Comparison of ENCODE assay signal across 9 cellular contexts in genomic region chr19:50803633-50804419, GRCh38. TPM values are rescaled to one million over a fixed set of nuclear protein-coding genes. Genes with fewer than 3 reads are reported as not detected.
A peak's percentile ranks its signal among the peaks of the same experiment; 100 is the strongest.
DNase-seq lines count a peak whose midpoint lies in the region; ATAC-seq and TF ChIP-seq lines count a peak whose summit lies in the region.
"Had no signal": no experiment of that assay in that cellular context is flagged by ENCODE, and none has a peak within 500 bp of the region (broad histone marks: within the 10 kb centered on the region; RNA-seq: fewer than 3 reads in every experiment).

No MANE protein-coding gene starts in this region.

- DNase-seq in SHP77 (lab: John Stamatoyannopoulos, UW): peak; percentile 13 to 14
- DNase-seq in SHP77 treated with DMSO at 0.1 percent for 48 hours (lab: John Stamatoyannopoulos, UW): no peak
- no peak for DNase-seq in MG63
- DNase-seq in activated T-cell treated with anti-CD3 and anti-CD28 coated beads, Interleukin-2, amount 50 U/mL, for 4 hours: peak; percentile 32
- no peak for DNase-seq in psoas muscle
- DNase-seq in globus pallidus (ENCODE audit: low spot score): no peak
- no peak for DNase-seq in amniotic stem cell (lab: John Stamatoyannopoulos, UW)

- H3K9me3 ChIP-seq in MG63: no peaks in the 10 kb centered on the region
- H3K9me3 ChIP-seq in gastroesophageal sphincter: no peaks in the 10 kb centered on the region
- H3K9me3 ChIP-seq in psoas muscle: no peaks in the 10 kb centered on the region

- no peaks in the 10 kb centered on the region for H3K9me3 Mint-ChIP-seq in activated T-cell treated with anti-CD3 and anti-CD28 coated beads, Interleukin-2, amount 50 U/mL, for 4 hours

- peaks cover 30% of the 10 kb centered on the region for H3K36me3 Mint-ChIP-seq in activated T-cell treated with anti-CD3 and anti-CD28 coated beads, Interleukin-2, amount 50 U/mL, for 4 hours (ENCODE audit: insufficient read depth)

- H3K4me3 ChIP-seq in MG63 (peak overlapping the region; percentile 96), gastroesophageal sphincter (peak overlapping the region; percentile 83 to 91), psoas muscle (peak overlapping the region; percentile 98)

- H3K4me1 ChIP-seq in gastroesophageal sphincter: peaks cover 0 to 34% (median 13%) of the 10 kb centered on the region in 3 donors
- H3K4me1 ChIP-seq in psoas muscle: peaks cover 17% of the 10 kb centered on the region

- TF ChIP-seq EP300 in gastroesophageal sphincter (IDR thresholded peaks at IDR 0.05): no peak

- peak overlapping the region; percentile 69 to 95 (median 89) for H3K27ac ChIP-seq in gastroesophageal sphincter
- peak overlapping the region; percentile 94 for H3K27ac ChIP-seq in psoas muscle

- no peaks in the 10 kb centered on the region for H3K27me3 Mint-ChIP-seq in activated T-cell treated with anti-CD3 and anti-CD28 coated beads, Interleukin-2, amount 50 U/mL, for 4 hours (ENCODE audit: low read depth)

- peaks cover 39% of the 10 kb centered on the region for H3K4me1 Mint-ChIP-seq in activated T-cell treated with anti-CD3 and anti-CD28 coated beads, Interleukin-2, amount 50 U/mL, for 4 hours (ENCODE audit: low read depth)

- H3K27me3 ChIP-seq in MG63 (no peaks in the 10 kb centered on the region; the same call in 1 of the 2 replicates), gastroesophageal sphincter (no peaks in the 10 kb centered on the region), psoas muscle (ENCODE audit: insufficient read depth in 3 of 3, low read length in 2 of 3) (no peaks in the 10 kb centered on the region)

- no peak for TF ChIP-seq POLR2A in gastroesophageal sphincter (IDR thresholded peaks at IDR 0.05)

- TF ChIP-seq CTCF in gastroesophageal sphincter (IDR thresholded peaks at IDR 0.05) (no peak), psoas muscle (IDR thresholded peaks at IDR 0.05) (no peak)

- peak overlapping the region; percentile 97 for H3K4me3 Mint-ChIP-seq in activated T-cell treated with anti-CD3 and anti-CD28 coated beads, Interleukin-2, amount 50 U/mL, for 4 hours

- 0 to 2% methylated on average over 6 to 12 of the region's 40 CpGs for WGBS in gastroesophageal sphincter (ENCODE audit: low coverage in 1 of 2), 2 donors
- WGBS in psoas muscle, 3 donors: 0% methylated on average over 30 to 40 of the region's 40 CpGs

- ATAC-seq in activated T-cell treated with anti-CD3 and anti-CD28 coated beads, Interleukin-2, amount 50 U/mL, for 4 hours: peak; percentile 35 to 39
- ATAC-seq in gastroesophageal sphincter: no peak
- ATAC-seq in psoas muscle: peak in 1 of 4 donors; percentile 18

- intact Hi-C loops in psoas muscle (cut with DNase I): no loop called here

- peaks cover 49% of the 10 kb centered on the region for H3K36me3 ChIP-seq in MG63
- peaks cover 0 to 32% of the 10 kb centered on the region in 2 donors for H3K36me3 ChIP-seq in gastroesophageal sphincter
- H3K36me3 ChIP-seq in psoas muscle (ENCODE audit: insufficient read depth in 1 of 2, low read depth in 1 of 2): peaks cover 0 to 32% of the 10 kb centered on the region in 2 donors

RNA-seq across cellular contexts. Expression of gene ACP4, which starts 13.6 kb away (rescaled TPM):
- total RNA-seq in MG63 (2014; rRNA removed; shearing (Covaris generic); ENCODE audit: low replicate concordance): not detected in 2 replicates
- not detected for total RNA-seq in activated T-cell treated with anti-CD3 and anti-CD28 coated beads, Interleukin-2, amount 50 U/mL, for 4 hours
- total RNA-seq in gastroesophageal sphincter (not detected), psoas muscle (not detected)
- polyA plus RNA-seq in psoas muscle: not detected
- total RNA-seq: glomerular endothelial cell had no signal

RNA-seq across cellular contexts. Expression of gene KLK1, which starts 19.8 kb away (rescaled TPM):
- not detected in 2 replicates for total RNA-seq in MG63 (2014; rRNA removed; shearing (Covaris generic); ENCODE audit: low replicate concordance)
- total RNA-seq in activated T-cell treated with anti-CD3 and anti-CD28 coated beads, Interleukin-2, amount 50 U/mL, for 4 hours: 1 to 10 TPM in 1 of 3 donors, under 1 TPM in 2; 0.58 to 1.1 (median 0.71) TPM
- not detected for total RNA-seq in gastroesophageal sphincter
- under 1 TPM in 2 of 4 donors, not detected in 2; 0.32 to 0.34 TPM for total RNA-seq in psoas muscle
- polyA plus RNA-seq in psoas muscle: under 1 TPM in 2 of 3 donors, not detected in 1; 0.08 to 0.48 TPM
- total RNA-seq: glomerular endothelial cell had no signal

RNA-seq across cellular contexts. Expression of gene KLK15, which starts 29.5 kb away (rescaled TPM):
- total RNA-seq in MG63 (2014; rRNA removed; shearing (Covaris generic); ENCODE audit: low replicate concordance): not detected in 2 replicates
- total RNA-seq in activated T-cell treated with anti-CD3 and anti-CD28 coated beads, Interleukin-2, amount 50 U/mL, for 4 hours: not detected
- total RNA-seq in gastroesophageal sphincter (not detected), psoas muscle (not detected)
- polyA plus RNA-seq in psoas muscle: not detected
- total RNA-seq: glomerular endothelial cell had no signal

RNA-seq across cellular contexts. Expression of gene GPR32, which starts 33.6 kb away (rescaled TPM):
- not detected in 2 replicates for total RNA-seq in MG63 (2014; rRNA removed; shearing (Covaris generic); ENCODE audit: low replicate concordance)
- total RNA-seq in activated T-cell treated with anti-CD3 and anti-CD28 coated beads, Interleukin-2, amount 50 U/mL, for 4 hours: not detected
- not detected for total RNA-seq in gastroesophageal sphincter
- total RNA-seq in psoas muscle: not detected
- not detected for polyA plus RNA-seq in psoas muscle
- total RNA-seq: glomerular endothelial cell had no signal

RNA-seq across cellular contexts. Expression of gene KLK3, which starts 50.9 kb away (rescaled TPM):
- total RNA-seq in MG63 (2014; rRNA removed; shearing (Covaris generic); ENCODE audit: low replicate concordance): not detected in 2 replicates
- total RNA-seq in activated T-cell treated with anti-CD3 and anti-CD28 coated beads, Interleukin-2, amount 50 U/mL, for 4 hours: not detected
- total RNA-seq in gastroesophageal sphincter (not detected), psoas muscle (not detected)
- not detected for polyA plus RNA-seq in psoas muscle
- total RNA-seq: glomerular endothelial cell had no signal

Comparison
In these comparisons a context has a peak if more than half of its experiments do, and no peak if none do; other contexts are left out.
1. DNase-seq: peak in SHP77 (2 of 2) and activated T-cell treated with anti-CD3 and anti-CD28 coated beads, Interleukin-2, amount 50 U/mL, for 4 hours (single experiment); none in SHP77 treated with DMSO at 0.1 percent for 48 hours (single experiment), MG63 (single experiment), psoas muscle (0 of 2), globus pallidus (single experiment) and amniotic stem cell (single experiment).
2. Peak in every context shown above with its lines, with median percentiles within 50 percentile points of each other: H3K4me3 ChIP-seq.